In the genomic region with DNA sequence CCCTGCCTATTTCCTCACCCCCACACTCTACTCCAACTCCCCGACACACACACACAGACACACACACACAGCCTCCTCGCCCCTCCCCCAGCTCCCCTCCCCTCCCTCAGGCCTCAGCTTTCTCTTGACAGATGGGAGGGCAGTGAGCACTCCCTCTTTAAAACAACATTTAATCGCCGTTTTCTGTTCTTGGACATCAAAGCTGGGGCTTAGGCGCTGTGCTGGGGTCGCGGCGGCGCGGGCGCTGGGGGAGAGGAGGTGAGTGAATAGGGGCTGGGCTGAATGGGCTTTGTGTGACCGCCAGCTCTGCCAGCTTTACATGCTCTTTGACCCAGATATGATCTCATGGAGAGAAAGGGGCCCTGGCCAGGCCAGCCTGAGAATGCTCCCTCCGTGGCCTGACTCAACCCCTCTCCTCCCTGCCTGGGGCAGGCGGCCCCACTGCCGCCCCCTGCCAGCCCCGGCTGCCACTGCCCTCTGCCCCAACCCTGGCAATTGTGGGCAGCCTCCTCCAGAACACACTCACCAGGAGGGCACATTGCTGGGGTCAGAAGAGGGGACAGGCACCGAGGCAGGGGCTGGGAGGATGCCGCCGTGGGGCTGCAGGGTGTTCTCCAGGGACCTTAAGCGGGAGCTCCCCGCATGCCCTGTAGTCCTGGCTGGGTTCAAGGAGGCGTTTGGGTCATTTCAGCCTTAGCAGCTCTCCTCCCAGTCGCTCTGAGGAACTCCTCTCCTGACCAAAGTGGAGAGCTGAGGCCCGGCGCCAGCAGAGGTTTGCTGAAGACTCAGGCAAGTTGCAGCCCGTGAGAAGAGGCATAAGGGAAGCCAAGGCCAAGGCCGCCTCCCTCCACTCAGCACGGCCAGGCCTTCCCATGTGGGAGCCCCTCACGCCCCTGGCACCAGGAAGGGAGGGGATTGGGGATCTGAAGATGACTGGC, we compare ENCODE assay signal across 8 cellular contexts. TPM values are rescaled to one million over a fixed set of nuclear protein-coding genes. Genes with fewer than 3 reads are reported as not detected.
A peak's percentile ranks its signal among the peaks of the same experiment; 100 is the strongest.
DNase-seq lines count a peak whose midpoint lies in the region; ATAC-seq, FAIRE-seq and TF ChIP-seq lines count a peak whose summit lies in the region.

No MANE protein-coding gene starts in this region.

- WGBS in H9 (ENCODE audit: extremely low coverage, insufficient read length, low lambda C conversion rate), result no CpG with 5 or more reads among the region's 29 CpGs

- H4K5ac ChIP-seq in H9 (ENCODE audit: insufficient read length, low read depth, low read length), result no peak overlapping the region

- peak; percentile 46 for DNase-seq in H9
- DNase-seq in bronchial epithelial cell (ENCODE audit: low read depth), result peak; percentile 8
- no peak for DNase-seq in kidney epithelial cell (ENCODE audit: low read depth)
- DNase-seq in gastrocnemius medialis, result peak; percentile 63 to 84
- no peak for DNase-seq in NCI-H2081 treated with DMSO at 0.1 percent for 48 hours (lab: John Stamatoyannopoulos, UW)
- DNase-seq in CD1c-positive myeloid dendritic cell (ENCODE audit: extremely low spot score), result no peak
- no peak for DNase-seq in NCI-H128 (lab: John Stamatoyannopoulos, UW; ENCODE audit: unreplicated experiment)

- peak in 1 of 2 donors; percentile 12 for TF ChIP-seq POLR2A in gastrocnemius medialis (IDR thresholded peaks at IDR 0.05)

- peaks cover 7 to 28% of the 10 kb centered on the region in 2 experiments for H3K4me1 Mint-ChIP-seq in H9

- H3K4ac ChIP-seq in H9 (ENCODE audit: low read depth, low read length), result no peak overlapping the region

- ATAC-seq in gastrocnemius medialis, result peak; percentile 8 to 18
- ATAC-seq in GM18502 (IDR thresholded peaks at IDR 0.05; ENCODE audit: poor library complexity, unreplicated experiment), result no peak

- no peak overlapping the region for H3K4me2 ChIP-seq in H9 (ENCODE audit: insufficient read depth, insufficient read length, low read length)

- H3T11ph ChIP-seq in H9 (ENCODE audit: low read length), result no peak overlapping the region

- no peaks in the 10 kb centered on the region for H3K79me1 ChIP-seq in H9 (ENCODE audit: insufficient read depth, low read depth, low read length, poor library complexity, severe bottlenecking)

- H3K4me1 ChIP-seq in H9 (ENCODE audit: insufficient read depth, low read length), result no peaks in the 10 kb centered on the region; the same call in 1 of the 2 replicates
- H3K4me1 ChIP-seq in gastrocnemius medialis, result peaks cover 67 to 89% of the 10 kb centered on the region in 2 donors

- no peak overlapping the region for H2AFZ ChIP-seq in H9 (ENCODE audit: low read length)

- H3K36me3 Mint-ChIP-seq in H9 (ENCODE audit: insufficient read depth in 1 of 3, low read depth in 3 of 3), result no peaks in the 10 kb centered on the region

- no peaks in the 10 kb centered on the region for H4K20me1 ChIP-seq in H9 (ENCODE audit: control insufficient read depth, insufficient read depth, insufficient read length)

- H3K36me3 ChIP-seq in bronchial epithelial cell (ENCODE audit: control insufficient read depth, insufficient read depth, low read length) (no peaks in the 10 kb centered on the region), kidney epithelial cell (ENCODE audit: control insufficient read depth, insufficient read depth, low read length) (no peaks in the 10 kb centered on the region), gastrocnemius medialis (peaks cover 0 to 15% of the 10 kb centered on the region in 2 donors)

- H3K27me3 ChIP-seq in H9 (ENCODE audit: insufficient read depth, low read length), result no peaks in the 10 kb centered on the region
- H3K27me3 ChIP-seq in bronchial epithelial cell (ENCODE audit: control insufficient read depth, insufficient read depth, low read length), result no peaks in the 10 kb centered on the region
- H3K27me3 ChIP-seq in kidney epithelial cell (ENCODE audit: control insufficient read depth, insufficient read depth, low read length), result peaks cover 54% of the 10 kb centered on the region
- H3K27me3 ChIP-seq in gastrocnemius medialis, result no peaks in the 10 kb centered on the region

- H4K91ac ChIP-seq in H9 (ENCODE audit: insufficient read length, low read depth, low read length), result no peak overlapping the region

- no peak overlapping the region for H2BK12ac ChIP-seq in H9 (ENCODE audit: insufficient read length, low read depth, low read length)

- H3K9me3 ChIP-seq in H9 (ENCODE audit: control insufficient read depth, low read depth, low read length) (no peaks in the 10 kb centered on the region), gastrocnemius medialis (no peaks in the 10 kb centered on the region)

- TF ChIP-seq CTCF in H9 (conservative IDR thresholded peaks at IDR 0.05) (peak; percentile 45), bronchial epithelial cell (IDR thresholded peaks at IDR 0.05; ENCODE audit: insufficient read depth, low read length, severe bottlenecking) (peak; percentile 35), kidney epithelial cell (IDR thresholded peaks at IDR 0.05; ENCODE audit: insufficient read depth, low read length, poor library complexity, severe bottlenecking) (peak; percentile 63), gastrocnemius medialis (IDR thresholded peaks at IDR 0.05 in 4 of 5, conservative IDR thresholded peaks at IDR 0.05 in 1 of 5) (peak in 2 of 5 experiments; percentile 38 to 40)

- H3K9ac ChIP-seq in H9 (ENCODE audit: extremely low read depth, insufficient read length, low read length), result no peak overlapping the region

- H4K8ac ChIP-seq in H9 (replicated peaks; ENCODE audit: insufficient read length, low read depth, low read length), result no peak overlapping the region

- H2BK20ac ChIP-seq in H9 (ENCODE audit: low read depth, low read length, poor library complexity, severe bottlenecking), result no peak overlapping the region

- H3K14ac ChIP-seq in H9 (ENCODE audit: insufficient read depth, low read length), result no peak overlapping the region

- no peak overlapping the region for H3K18ac ChIP-seq in H9 (ENCODE audit: insufficient read length, low read depth, low read length)

- no peak for FAIRE-seq in bronchial epithelial cell (lab: Jason Lieb, UNC)

- H3K56ac ChIP-seq in H9 (ENCODE audit: insufficient read length, low read depth, low read length), result no peak overlapping the region

- H2BK120ac ChIP-seq in H9 (ENCODE audit: low read depth, low read length, poor library complexity, severe bottlenecking), result no peak overlapping the region

- no peak overlapping the region for H3K27ac ChIP-seq in H9 (ENCODE audit: insufficient read length, low read depth, low read length)
- peak overlapping the region; percentile 87 to 98 (median 95) for H3K27ac ChIP-seq in gastrocnemius medialis

- peak overlapping the region in 1 of 3 experiments; percentile 44; a peak in 1 of 7 replicates for H3K27ac Mint-ChIP-seq in H9

- H3K4me3 ChIP-seq in bronchial epithelial cell (ENCODE audit: low read depth, low read length) (no peak overlapping the region), kidney epithelial cell (ENCODE audit: low read depth, low read length) (no peak overlapping the region), gastrocnemius medialis (peak overlapping the region in 2 of 4 donors; percentile 17 to 26)

- H2BK5ac ChIP-seq in H9 (ENCODE audit: insufficient read length, low read length), result no peak overlapping the region

- H3K4me3 Mint-ChIP-seq in H9, result no peak overlapping the region

- no peak overlapping the region for H2AK5ac ChIP-seq in H9 (ENCODE audit: insufficient read length, low read length)

- in situ Hi-C loops in gastrocnemius medialis (cut with MboI; ENCODE audit: low sequenced_read_pairs in 4 of 4), result loop anchor here in 2 of 4 donors (10.0 to 25.0 kb wide), 2 partner anchors 73 to 371 kb away; partner anchors contain the start of gene USP28 (in 1 of the 2)

- H3K23ac ChIP-seq in H9 (ENCODE audit: insufficient read length, low read depth, low read length), result no peak overlapping the region

- H3K9me3 Mint-ChIP-seq in H9, result no peaks in the 10 kb centered on the region

- H3K23me2 ChIP-seq in H9 (ENCODE audit: insufficient read length, low read depth, low read length, poor library complexity, severe bottlenecking), result no peaks in the 10 kb centered on the region

- no peak overlapping the region for H2BK15ac ChIP-seq in H9 (ENCODE audit: low read depth, low read length)

- intact Hi-C loops in gastrocnemius medialis (cut with DNase I; ENCODE audit: low total_unique reads), result loop anchor here (2.0 to 5.0 kb wide), 3 partner anchors 59 to 199 kb away; partner anchors contain the start of gene ZBTB16

- H3K79me2 ChIP-seq in H9 (ENCODE audit: insufficient read depth, low read length), result no peaks in the 10 kb centered on the region

- H3K27me3 Mint-ChIP-seq in H9 (ENCODE audit: low read depth), result peaks cover 4% of the 10 kb centered on the region

RNA-seq across cellular contexts. Expression of gene NNMT, which starts 38.3 kb away (rescaled TPM):
- not detected in 2 replicates for total RNA-seq in H9 (2021)
- 0.38 and 11.6 TPM in 2 replicates for total RNA-seq in bronchial epithelial cell
- total RNA-seq in kidney epithelial cell, result 470 and 585 TPM in 2 replicates
- 100 to 1,000 TPM; 157 to 968 (median 541) TPM for total RNA-seq in gastrocnemius medialis

Comparison
In these comparisons a context has a peak if more than half of its experiments do, and no peak if none do; other contexts are left out.
1. DNase-seq: peak in H9 (single experiment), bronchial epithelial cell (single experiment) and gastrocnemius medialis (2 of 2); none in kidney epithelial cell (single experiment), NCI-H2081 treated with DMSO at 0.1 percent for 48 hours (single experiment), CD1c-positive myeloid dendritic cell (single experiment) and NCI-H128 (single experiment).